22 cellular contexts compared by ENCODE assay signal in genomic region chr6:125797934-125798444, GRCh38. TPM values are rescaled to one million over a fixed set of nuclear protein-coding genes. Genes with fewer than 3 reads are reported as not detected.
A peak's percentile ranks its signal among the peaks of the same experiment; 100 is the strongest.
DNase-seq lines count a peak whose midpoint lies in the region; ATAC-seq and TF ChIP-seq lines count a peak whose summit lies in the region.
"Had no signal": no experiment of that assay in that cellular context is flagged by ENCODE, and none has a peak within 500 bp of the region (broad histone marks: within the 10 kb centered on the region; RNA-seq: fewer than 3 reads in every experiment).

No MANE protein-coding gene starts in this region.

- H3K4me3 ChIP-seq in DOHH2 (ENCODE audit: low read length), result peak overlapping the region; percentile 64
- H3K4me3 ChIP-seq: body of pancreas, coronary artery had no signal

- H3K27ac Mint-ChIP-seq in activated B cell treated with CpG ODN at 0.5 μM for 24 hours, result no peak overlapping the region
- peak overlapping the region; percentile 45 for H3K27ac Mint-ChIP-seq in mesothelial cell of epicardium
- H3K27ac Mint-ChIP-seq: activated CD8-positive, alpha-beta T cell treated with anti-CD3 and anti-CD28 coated beads, Interleukin-2, amount 10 ng/mL, durations not matched to agents 7 days and 5 days; activated T-cell treated with anti-CD3 and anti-CD28 coated beads, Interleukin-2, amount 50 U/mL, for 72 hours; nephron progenitor cell; stimulated activated naive CD8-positive, alpha-beta T cell treated with anti-CD3 and anti-CD28 coated beads, Interleukin-15, Interleukin-2, amounts not matched to agents 100 ng/mL and 50 ng/mL, for 24 hours; T-helper 17 cell had no signal

- peaks cover 95% of the 10 kb centered on the region for H3K4me1 ChIP-seq in DOHH2 (ENCODE audit: control insufficient read depth, low read length)
- H3K4me1 ChIP-seq: body of pancreas had no signal

- DNase-seq in HPDE6-E6E7 (ENCODE audit: extremely low spot score) (peak; percentile 17), activated B cell treated with CpG ODN at 0.5 μM for 24 hours (no peak), mesothelial cell of epicardium (ENCODE audit: low spot score in 2 of 2, unreplicated experiment in 2 of 2) (no peak), NCI-H526 treated with DMSO at 0.1 percent for 48 hours (lab: John Stamatoyannopoulos, UW) (no peak), GM03348 (ENCODE audit: low spot score) (no peak)
- no peak for DNase-seq in activated CD8-positive, alpha-beta memory T cell treated with anti-CD3 and anti-CD28 coated beads, Interleukin-2, amount 50 U/mL, for 4 hours
- DNase-seq: activated CD8-positive, alpha-beta T cell treated with anti-CD3 and anti-CD28 coated beads, Interleukin-2, amount 10 ng/mL, durations not matched to agents 7 days and 5 days; activated T-cell treated with anti-CD3 and anti-CD28 coated beads, Interleukin-2, amount 50 U/mL, for 72 hours; body of pancreas; NCI-H1105 treated with DMSO at 0.1 percent for 48 hours; NCI-H2081 treated with DMSO at 0.1 percent for 48 hours; NCI-H446 treated with DMSO at 0.1 percent for 48 hours; nephron progenitor cell; SHP77 treated with DMSO at 0.1 percent for 48 hours; stimulated activated CD4-positive, alpha-beta T cell treated with anti-CD3 and anti-CD28 coated beads, Interleukin-2, amount 100 ng/mL, for 24 hours; T-helper 17 cell had no signal

- H3K36me3 Mint-ChIP-seq in activated B cell treated with CpG ODN at 0.5 μM for 24 hours (ENCODE audit: low read depth) (no peaks in the 10 kb centered on the region), mesothelial cell of epicardium (peaks cover 1% of the 10 kb centered on the region)

- no peak for ATAC-seq in activated B cell treated with CpG ODN at 0.5 μM for 24 hours (ENCODE audit: low read depth)
- ATAC-seq in HG02852 (IDR thresholded peaks at IDR 0.05; ENCODE audit: unreplicated experiment), result no peak
- ATAC-seq: activated CD8-positive, alpha-beta T cell treated with anti-CD3 and anti-CD28 coated beads, Interleukin-2, amount 10 ng/mL, durations not matched to agents 7 days and 5 days; activated T-cell treated with anti-CD3 and anti-CD28 coated beads, Interleukin-2, amount 50 U/mL, for 72 hours; body of pancreas; T-helper 17 cell had no signal

- peaks cover 29% of the 10 kb centered on the region for H3F3A ChIP-seq in DOHH2 (ENCODE audit: control insufficient read depth, insufficient read depth)

- CTCF ChIA-PET in activated B cell treated with CpG ODN at 0.5 μM for 24 hours (lab: Charles Lee), result interaction anchor here (1.0 to 2.0 kb wide), 6 partner anchors 8 to 160 kb away, joined by 3 to 13 read pairs (median 3); partner anchors contain the start of gene NCOA7

- H3K27me3 ChIP-seq in DOHH2 (ENCODE audit: control insufficient read depth, low read length), result no peaks in the 10 kb centered on the region
- H3K27me3 ChIP-seq: body of pancreas had no signal

- POLR2A ChIA-PET in activated B cell treated with CpG ODN at 0.5 μM for 24 hours (lab: Charles Lee), result interaction anchor here (0.6 to 3.5 kb wide), 9 partner anchors 8 to 1473 kb away, joined by 3 to 33 read pairs (median 4); partner anchors contain the start of genes HINT3 and NCOA7

- H3K27ac ChIP-seq in DOHH2 (ENCODE audit: low read depth, low read length), result peak overlapping the region; percentile 93
- H3K27ac ChIP-seq: body of pancreas, coronary artery, KMS-11 had no signal

- peak overlapping the region; percentile 100 for H3K4me2 ChIP-seq in DOHH2 (ENCODE audit: low read length)
- H3K4me2 ChIP-seq: KMS-11 had no signal

- H3K4me1 Mint-ChIP-seq in activated B cell treated with CpG ODN at 0.5 μM for 24 hours (peaks cover 62% of the 10 kb centered on the region), mesothelial cell of epicardium (peaks cover 33% of the 10 kb centered on the region)

- H3K9me3 Mint-ChIP-seq in activated B cell treated with CpG ODN at 0.5 μM for 24 hours, result no peaks in the 10 kb centered on the region
- H3K9me3 Mint-ChIP-seq in mesothelial cell of epicardium, result no peaks in the 10 kb centered on the region
- H3K9me3 Mint-ChIP-seq: activated T-cell treated with anti-CD3 and anti-CD28 coated beads, Interleukin-2, amount 50 U/mL, for 72 hours; nephron progenitor cell; stimulated activated naive CD8-positive, alpha-beta T cell treated with anti-CD3 and anti-CD28 coated beads, Interleukin-15, Interleukin-2, amounts not matched to agents 100 ng/mL and 50 ng/mL, for 24 hours had no signal

- peaks cover 93% of the 10 kb centered on the region for H3K79me2 ChIP-seq in DOHH2 (ENCODE audit: control insufficient read depth, low read length)

- no peak for TF ChIP-seq CTCF in DOHH2 (IDR thresholded peaks at IDR 0.05; ENCODE audit: low read depth, low read length, poor library complexity, severe bottlenecking)
- no peak for TF ChIP-seq CTCF in activated B cell treated with CpG ODN at 0.5 μM for 24 hours (IDR thresholded peaks at IDR 0.05)
- no peak for TF ChIP-seq CTCF in mesothelial cell of epicardium (IDR thresholded peaks at IDR 0.05; ENCODE audit: unreplicated experiment)

- H3K27me3 Mint-ChIP-seq in activated B cell treated with CpG ODN at 0.5 μM for 24 hours, result no peaks in the 10 kb centered on the region
- H3K27me3 Mint-ChIP-seq in mesothelial cell of epicardium (ENCODE audit: low read depth), result no peaks in the 10 kb centered on the region
- H3K27me3 Mint-ChIP-seq: activated naive CD8-positive, alpha-beta T cell; stimulated activated naive CD8-positive, alpha-beta T cell treated with anti-CD3 and anti-CD28 coated beads, Interleukin-15, Interleukin-2, amounts not matched to agents 100 ng/mL and 50 ng/mL, for 24 hours; T-helper 17 cell had no signal

- H3K9me3 ChIP-seq in DOHH2 (ENCODE audit: control insufficient read depth, insufficient read depth, low read length), result no peaks in the 10 kb centered on the region
- H3K9me3 ChIP-seq: body of pancreas had no signal

- peak overlapping the region; percentile 24 for H3K4me3 Mint-ChIP-seq in activated B cell treated with CpG ODN at 0.5 μM for 24 hours
- H3K4me3 Mint-ChIP-seq in mesothelial cell of epicardium, result no peak overlapping the region
- H3K4me3 Mint-ChIP-seq: activated CD8-positive, alpha-beta T cell treated with anti-CD3 and anti-CD28 coated beads, Interleukin-2, amount 10 ng/mL, durations not matched to agents 7 days and 5 days; activated naive CD8-positive, alpha-beta T cell; activated T-cell treated with anti-CD3 and anti-CD28 coated beads, Interleukin-2, amount 50 U/mL, for 72 hours; nephron progenitor cell; stimulated activated naive CD8-positive, alpha-beta T cell treated with anti-CD3 and anti-CD28 coated beads, Interleukin-15, Interleukin-2, amounts not matched to agents 100 ng/mL and 50 ng/mL, for 24 hours; T-helper 17 cell had no signal

- H4K20me1 ChIP-seq in DOHH2 (ENCODE audit: control insufficient read depth, insufficient read depth, low read depth, low read length), result no peaks in the 10 kb centered on the region

- intact Hi-C loops in activated B cell treated with CpG ODN at 0.5 μM for 24 hours (cut with micrococcal nuclease), result loop anchor here (1.0 kb wide), 3 partner anchors 8 to 121 kb away; partner anchors contain the start of gene NCOA7

- H3K9me2 ChIP-seq in DOHH2 (replicated peaks; ENCODE audit: control insufficient read depth, low read length), result no peaks in the 10 kb centered on the region

- peaks cover 75% of the 10 kb centered on the region for H3K36me3 ChIP-seq in DOHH2 (ENCODE audit: control insufficient read depth, low read length)

RNA-seq across cellular contexts. Expression of gene NCOA7, which starts 7.2 kb away (rescaled TPM):
- total RNA-seq in activated B cell treated with CpG ODN at 0.5 μM for 24 hours, result 29.2 and 33.4 TPM in 2 replicates
- total RNA-seq in mesothelial cell of epicardium, result 43.5 to 52.4 TPM (median 45.7 TPM) in 3 replicates

RNA-seq across cellular contexts. Expression of gene HEY2, which starts 48.6 kb away (rescaled TPM):
- not detected in 2 replicates for total RNA-seq in activated B cell treated with CpG ODN at 0.5 μM for 24 hours
- 8.8 to 11.7 TPM (median 9.6 TPM) in 3 replicates for total RNA-seq in mesothelial cell of epicardium
- total RNA-seq: activated CD8-positive, alpha-beta T cell treated with anti-CD3 and anti-CD28 coated beads, Interleukin-2, amount 10 ng/mL, durations not matched to agents 7 days and 5 days had no signal
